ENCODE assay signal across 13 cellular contexts in the genomic region with DNA sequence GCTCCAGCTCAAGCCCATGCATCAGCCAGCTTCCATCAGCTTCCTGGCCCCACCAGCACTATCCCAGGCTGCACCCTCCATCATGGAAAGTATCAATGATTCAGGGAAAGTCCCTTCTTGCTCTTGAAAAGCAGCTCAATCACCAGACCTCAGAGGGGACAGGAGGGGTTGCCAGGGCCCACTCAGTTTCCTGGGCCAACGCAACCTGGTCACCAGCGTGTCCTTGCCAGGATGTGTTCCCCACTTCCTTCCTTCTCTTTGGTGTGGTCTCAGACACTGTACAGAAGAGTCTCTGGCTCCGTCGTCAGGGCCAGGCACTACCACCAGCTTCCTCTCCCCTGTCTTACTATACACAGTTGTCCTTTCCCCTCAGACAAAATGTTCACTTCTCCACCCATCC. TPM values are rescaled to one million over a fixed set of nuclear protein-coding genes. Genes with fewer than 3 reads are reported as not detected.
DNase-seq lines count a peak whose midpoint lies in the region; ATAC-seq and TF ChIP-seq lines count a peak whose summit lies in the region.
"Had no signal": no experiment of that assay in that cellular context is flagged by ENCODE, and none has a peak within 500 bp of the region (broad histone marks: within the 10 kb centered on the region; RNA-seq: fewer than 3 reads in every experiment).

No MANE protein-coding gene starts in this region.

- POLR2A ChIA-PET in activated CD4-positive, alpha-beta memory T cell treated with anti-CD3 and anti-CD28 coated beads, Interleukin-2, amount 10 ng/mL, durations not matched to agents 7 days and 5 days (lab: Charles Lee) = interaction anchor here (0.6 to 5.6 kb wide), 6 partner anchors 13 to 645 kb away, joined by 3 to 80 read pairs (median 26); partner anchors contain the start of genes GABPB1 and SLC27A2

- peaks cover 65% of the 10 kb centered on the region for H3K4me1 Mint-ChIP-seq in activated CD4-positive, alpha-beta memory T cell treated with anti-CD3 and anti-CD28 coated beads, Interleukin-2, amount 10 ng/mL, durations not matched to agents 7 days and 5 days
- H3K4me1 Mint-ChIP-seq in effector memory CD8-positive, alpha-beta T cell (ENCODE audit: low read depth in 2 of 2) = peaks cover 39 to 41% of the 10 kb centered on the region in 2 donors

- ATAC-seq in effector memory CD8-positive, alpha-beta T cell (replicated peaks) = peak; percentile 86
- ATAC-seq in GM18867 (IDR thresholded peaks at IDR 0.05; ENCODE audit: unreplicated experiment) = no peak
- ATAC-seq: psoas muscle had no signal

- CTCF ChIA-PET in activated CD4-positive, alpha-beta memory T cell treated with anti-CD3 and anti-CD28 coated beads, Interleukin-2, amount 10 ng/mL, durations not matched to agents 7 days and 5 days (lab: Charles Lee) = interaction anchor here (1.0 to 1.3 kb wide), 3 partner anchors 11 to 53 kb away, joined by 3 read pairs; no protein-coding TSS in a partner anchor

- in situ Hi-C loops in brain microvascular endothelial cell (cut with HindIII; ENCODE audit: low pct_ligation_motif_present, low sequenced_read_pairs) = no loop called here

- no peak for TF ChIP-seq CTCF in brain microvascular endothelial cell (IDR thresholded peaks at IDR 0.05; ENCODE audit: low read depth, low read length, missing control alignments)

- no peak overlapping the region for H3K27ac ChIP-seq in brain microvascular endothelial cell
- H3K27ac ChIP-seq: KMS-11, psoas muscle, RWPE1 had no signal

- H3K9me3 Mint-ChIP-seq in activated CD4-positive, alpha-beta memory T cell treated with anti-CD3 and anti-CD28 coated beads, Interleukin-2, amount 10 ng/mL, durations not matched to agents 7 days and 5 days = peaks cover 4% of the 10 kb centered on the region
- no peaks in the 10 kb centered on the region for H3K9me3 Mint-ChIP-seq in effector memory CD8-positive, alpha-beta T cell

- H3K4me3 Mint-ChIP-seq in activated CD4-positive, alpha-beta memory T cell treated with anti-CD3 and anti-CD28 coated beads, Interleukin-2, amount 10 ng/mL, durations not matched to agents 7 days and 5 days = no peak overlapping the region
- H3K4me3 Mint-ChIP-seq in effector memory CD8-positive, alpha-beta T cell = peak overlapping the region; percentile 19 to 47

- H3K27me3 Mint-ChIP-seq in activated CD4-positive, alpha-beta memory T cell treated with anti-CD3 and anti-CD28 coated beads, Interleukin-2, amount 10 ng/mL, durations not matched to agents 7 days and 5 days = no peaks in the 10 kb centered on the region
- no peaks in the 10 kb centered on the region for H3K27me3 Mint-ChIP-seq in effector memory CD8-positive, alpha-beta T cell

- H3K36me3 ChIP-seq in brain microvascular endothelial cell (replicated peaks) = no peaks in the 10 kb centered on the region

- DNase-seq in KG1 (lab: John Stamatoyannopoulos, UW) (peak; percentile 23), pons (ENCODE audit: low spot score) (no peak), brain microvascular endothelial cell (no peak), NCI-H1048 (lab: John Stamatoyannopoulos, UW) (no peak)
- DNase-seq in activated CD4-positive, alpha-beta memory T cell treated with anti-CD3 and anti-CD28 coated beads, Interleukin-2, amount 10 ng/mL, durations not matched to agents 7 days and 5 days = peak; percentile 76
- peak; percentile 62 to 65 (median 64) for DNase-seq in effector memory CD8-positive, alpha-beta T cell
- DNase-seq in stimulated activated CD8-positive, alpha-beta memory T cell treated with anti-CD3 and anti-CD28 coated beads, Interleukin-15, amount 100 ng/mL, for 48 hours (ENCODE audit: low read depth in 2 of 2) = peak; percentile 63 to 65
- DNase-seq: left cardiac atrium, NCI-H345, psoas muscle had no signal

- peaks cover 5% of the 10 kb centered on the region for H3K36me3 Mint-ChIP-seq in activated CD4-positive, alpha-beta memory T cell treated with anti-CD3 and anti-CD28 coated beads, Interleukin-2, amount 10 ng/mL, durations not matched to agents 7 days and 5 days (ENCODE audit: low read depth)
- H3K36me3 Mint-ChIP-seq in effector memory CD8-positive, alpha-beta T cell (ENCODE audit: insufficient read depth) = peaks cover 15% of the 10 kb centered on the region

- H3K4me3 ChIP-seq in brain microvascular endothelial cell (ENCODE audit: low read depth, low read length) = no peak overlapping the region
- H3K4me3 ChIP-seq: psoas muscle had no signal

- H3K27me3 ChIP-seq in brain microvascular endothelial cell (replicated peaks) = peaks cover 3% of the 10 kb centered on the region

- peak overlapping the region; percentile 90 for H3K27ac Mint-ChIP-seq in activated CD4-positive, alpha-beta memory T cell treated with anti-CD3 and anti-CD28 coated beads, Interleukin-2, amount 10 ng/mL, durations not matched to agents 7 days and 5 days
- peak overlapping the region; percentile 82 to 87 for H3K27ac Mint-ChIP-seq in effector memory CD8-positive, alpha-beta T cell

RNA-seq across cellular contexts. Expression of gene HDC, which starts 3.0 kb away (rescaled TPM):
- total RNA-seq in activated CD4-positive, alpha-beta memory T cell treated with anti-CD3 and anti-CD28 coated beads, Interleukin-2, amount 10 ng/mL, durations not matched to agents 7 days and 5 days = under 1 TPM in 1 of 2 experiments, not detected in 1; 0.08 TPM

Comparison
In these comparisons a context has a peak if more than half of its experiments do, and no peak if none do; other contexts are left out.
1. DNase-seq: peak in KG1 (single experiment), activated CD4-positive, alpha-beta memory T cell treated with anti-CD3 and anti-CD28 coated beads, Interleukin-2, amount 10 ng/mL, durations not matched to agents 7 days and 5 days (single experiment), effector memory CD8-positive, alpha-beta T cell (3 of 3) and stimulated activated CD8-positive, alpha-beta memory T cell treated with anti-CD3 and anti-CD28 coated beads, Interleukin-15, amount 100 ng/mL, for 48 hours (2 of 2); none in pons (single experiment), brain microvascular endothelial cell (single experiment) and NCI-H1048 (single experiment).